ENCODE assay signal across 1 cellular context in the genomic region with DNA sequence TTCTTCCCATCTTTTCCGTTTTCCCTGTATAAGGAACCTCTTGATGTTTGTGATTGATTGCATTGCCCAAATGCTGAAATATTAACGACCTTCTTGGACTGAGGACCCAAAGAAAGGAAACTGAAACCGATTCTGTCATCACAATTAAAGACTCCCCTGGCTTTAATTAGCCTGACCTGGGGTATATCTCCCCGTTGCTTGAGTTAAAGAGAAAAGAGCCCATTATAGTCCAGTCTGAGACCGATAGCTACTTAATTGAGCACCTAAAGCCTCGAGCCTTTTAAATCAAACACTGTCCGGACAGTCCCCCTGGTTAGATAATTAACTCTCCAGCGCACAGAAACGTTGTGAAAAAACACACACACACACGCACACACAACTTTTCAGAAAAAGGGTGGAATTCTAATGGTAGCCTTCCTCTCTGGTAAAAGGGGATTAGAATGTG.
A peak's percentile ranks its signal among the peaks of the same experiment; 100 is the strongest.
TF ChIP-seq lines count a peak whose summit lies in the region.

No MANE protein-coding gene starts in this region.

TF ChIP-seq in K562, 482 proteins besides CTCF, POLR2A, EP300 and RAD21 (continued from another document):
- TF ChIP-seq, protein P1, sequence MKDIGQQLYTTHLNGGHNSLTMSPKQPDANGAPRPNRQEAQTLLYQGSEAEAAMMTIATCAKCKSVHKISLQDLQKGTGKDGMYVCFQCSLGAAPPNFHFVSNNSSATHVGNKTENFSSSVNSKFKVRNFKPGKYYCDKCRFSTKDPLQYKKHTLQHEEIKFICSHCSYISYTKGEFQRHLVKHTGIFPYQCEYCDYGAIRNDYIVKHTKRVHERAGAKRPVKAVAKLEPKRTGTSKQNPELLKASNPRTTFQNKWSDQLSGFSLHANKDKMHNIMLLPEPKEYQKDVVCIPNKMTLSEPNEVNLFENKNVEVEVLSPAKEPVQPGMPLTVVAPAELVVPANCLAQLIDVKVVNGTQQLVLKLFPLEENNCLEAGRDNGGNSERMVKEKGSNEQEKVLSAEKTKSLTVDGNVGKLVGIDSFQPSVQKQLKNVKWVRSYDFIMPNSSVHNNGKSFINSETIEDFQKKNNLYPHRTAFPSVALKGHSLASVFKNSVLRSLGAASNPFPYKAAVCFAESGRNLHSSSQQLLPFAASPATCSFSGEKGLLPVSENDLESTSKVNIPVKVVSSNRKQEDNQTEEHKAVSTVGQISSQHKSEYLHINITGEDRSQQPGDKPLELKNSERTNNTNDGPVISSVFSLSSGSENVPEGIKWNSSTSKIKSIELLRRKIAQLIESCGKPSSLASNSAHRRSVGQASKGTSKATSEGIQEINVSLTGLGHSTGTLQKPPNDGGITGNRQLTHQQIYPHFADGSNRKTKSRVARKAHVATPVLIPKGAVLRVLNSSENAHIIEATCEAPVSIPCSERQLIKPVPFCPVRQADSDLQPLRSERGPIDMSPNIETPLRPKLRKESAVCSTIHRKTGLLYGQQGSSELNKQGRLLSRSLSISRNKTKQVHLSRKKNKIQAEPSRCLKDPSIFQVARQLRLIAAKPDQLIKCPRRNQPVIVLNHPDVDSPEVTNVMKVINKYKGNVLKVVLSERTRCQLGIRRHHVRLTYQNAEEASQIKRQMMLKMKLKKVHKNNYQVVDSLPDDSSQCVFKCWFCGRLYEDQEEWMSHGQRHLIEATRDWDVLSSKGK (CRISPR knock-in tag; IDR thresholded peaks at IDR 0.05): no peak
- TF ChIP-seq, protein P2, sequence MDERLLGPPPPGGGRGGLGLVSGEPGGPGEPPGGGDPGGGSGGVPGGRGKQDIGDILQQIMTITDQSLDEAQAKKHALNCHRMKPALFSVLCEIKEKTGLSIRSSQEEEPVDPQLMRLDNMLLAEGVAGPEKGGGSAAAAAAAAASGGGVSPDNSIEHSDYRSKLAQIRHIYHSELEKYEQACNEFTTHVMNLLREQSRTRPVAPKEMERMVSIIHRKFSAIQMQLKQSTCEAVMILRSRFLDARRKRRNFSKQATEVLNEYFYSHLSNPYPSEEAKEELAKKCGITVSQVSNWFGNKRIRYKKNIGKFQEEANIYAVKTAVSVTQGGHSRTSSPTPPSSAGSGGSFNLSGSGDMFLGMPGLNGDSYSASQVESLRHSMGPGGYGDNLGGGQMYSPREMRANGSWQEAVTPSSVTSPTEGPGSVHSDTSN (CRISPR knock-in tag; IDR thresholded peaks at IDR 0.05; ENCODE audit: low read depth): no peak
- TF ChIP-seq, protein P2 (tag; conservative IDR thresholded peaks at IDR 0.05; ENCODE audit: low read depth): peak; percentile 58; the same call in 1 of the 2 replicates
